1 cellular context compared by ENCODE assay signal in genomic region chr14:101118746-101119610, GRCh38.
TF ChIP-seq lines count a peak whose summit lies in the region.

No MANE protein-coding gene starts in this region.

TF ChIP-seq in GM23338, 12 proteins besides CTCF, POLR2A, EP300 and RAD21 (continued from another document):
- TF ChIP-seq ETS1 (IDR thresholded peaks at IDR 0.05) = no peak
- no peak for TF ChIP-seq EZH2phosphoT487 (IDR thresholded peaks at IDR 0.05; ENCODE audit: unreplicated experiment)
